In genomic region chr2:135607561-135607960, GRCh38 we compare ENCODE assay signal across 15 cellular contexts.
"Had no signal": no experiment of that assay in that cellular context is flagged by ENCODE, and none has a peak within 500 bp of the region (broad histone marks: within the 10 kb centered on the region; RNA-seq: fewer than 3 reads in every experiment).

No MANE protein-coding gene starts in this region.

- H3K4me1 Mint-ChIP-seq: activated naive CD8-positive, alpha-beta T cell treated with anti-CD3 and anti-CD28 coated beads, Interleukin-2, amount 10 ng/mL, durations not matched to agents 7 days and 5 days; central memory CD8-positive, alpha-beta T cell; natural killer cell had no signal

- H3K4me3 Mint-ChIP-seq: activated naive CD8-positive, alpha-beta T cell treated with anti-CD3 and anti-CD28 coated beads, Interleukin-2, amount 10 ng/mL, durations not matched to agents 7 days and 5 days; central memory CD8-positive, alpha-beta T cell; natural killer cell had no signal

- H3K4me1 ChIP-seq: prostate gland, sigmoid colon, stomach had no signal

- H3K4me3 ChIP-seq: prostate gland, sigmoid colon, stomach, thoracic aorta had no signal

- H3K9me3 Mint-ChIP-seq: activated naive CD8-positive, alpha-beta T cell treated with anti-CD3 and anti-CD28 coated beads, Interleukin-2, amount 10 ng/mL, durations not matched to agents 7 days and 5 days; central memory CD8-positive, alpha-beta T cell; natural killer cell had no signal

- H3K9me3 ChIP-seq: prostate gland, sigmoid colon, stomach, thoracic aorta had no signal

- H3K36me3 ChIP-seq: prostate gland had no signal

- H3K36me3 Mint-ChIP-seq: natural killer cell had no signal

- H3K27ac ChIP-seq: prostate gland, sigmoid colon, stomach, thoracic aorta had no signal

- ATAC-seq: natural killer cell had no signal

- H3K27me3 Mint-ChIP-seq: activated naive CD8-positive, alpha-beta T cell treated with anti-CD3 and anti-CD28 coated beads, Interleukin-2, amount 10 ng/mL, durations not matched to agents 7 days and 5 days; central memory CD8-positive, alpha-beta T cell had no signal

- DNase-seq: activated CD4-positive, alpha-beta T cell treated with anti-CD3 and anti-CD28 coated beads, Interleukin-2, amount 50 U/mL, for 4 hours; activated CD4-positive, CD25-positive, alpha-beta regulatory T cell treated with anti-CD3 and anti-CD28 coated beads, Interleukin-2, amount 50 U/mL, for 72 hours; activated naive CD8-positive, alpha-beta T cell treated with anti-CD3 and anti-CD28 coated beads, Interleukin-2, amount 10 ng/mL, durations not matched to agents 7 days and 5 days; activated T-cell treated with anti-CD3 and anti-CD28 coated beads, Interleukin-2, amount 50 U/mL, for 48 hours; aorta; glutamatergic neuron; natural killer cell; nucleus accumbens; sigmoid colon; stimulated activated CD4-positive, alpha-beta T cell treated with anti-CD3 and anti-CD28 coated beads, Interleukin-4, amount 100 ng/mL, for 1 hour; stomach; T-helper 9 cell had no signal

- H3K27ac Mint-ChIP-seq: activated naive CD8-positive, alpha-beta T cell treated with anti-CD3 and anti-CD28 coated beads, Interleukin-2, amount 10 ng/mL, durations not matched to agents 7 days and 5 days; natural killer cell had no signal

- H3K27me3 ChIP-seq: sigmoid colon, stomach had no signal
